1 cellular context compared by ENCODE assay signal in the genomic region with DNA sequence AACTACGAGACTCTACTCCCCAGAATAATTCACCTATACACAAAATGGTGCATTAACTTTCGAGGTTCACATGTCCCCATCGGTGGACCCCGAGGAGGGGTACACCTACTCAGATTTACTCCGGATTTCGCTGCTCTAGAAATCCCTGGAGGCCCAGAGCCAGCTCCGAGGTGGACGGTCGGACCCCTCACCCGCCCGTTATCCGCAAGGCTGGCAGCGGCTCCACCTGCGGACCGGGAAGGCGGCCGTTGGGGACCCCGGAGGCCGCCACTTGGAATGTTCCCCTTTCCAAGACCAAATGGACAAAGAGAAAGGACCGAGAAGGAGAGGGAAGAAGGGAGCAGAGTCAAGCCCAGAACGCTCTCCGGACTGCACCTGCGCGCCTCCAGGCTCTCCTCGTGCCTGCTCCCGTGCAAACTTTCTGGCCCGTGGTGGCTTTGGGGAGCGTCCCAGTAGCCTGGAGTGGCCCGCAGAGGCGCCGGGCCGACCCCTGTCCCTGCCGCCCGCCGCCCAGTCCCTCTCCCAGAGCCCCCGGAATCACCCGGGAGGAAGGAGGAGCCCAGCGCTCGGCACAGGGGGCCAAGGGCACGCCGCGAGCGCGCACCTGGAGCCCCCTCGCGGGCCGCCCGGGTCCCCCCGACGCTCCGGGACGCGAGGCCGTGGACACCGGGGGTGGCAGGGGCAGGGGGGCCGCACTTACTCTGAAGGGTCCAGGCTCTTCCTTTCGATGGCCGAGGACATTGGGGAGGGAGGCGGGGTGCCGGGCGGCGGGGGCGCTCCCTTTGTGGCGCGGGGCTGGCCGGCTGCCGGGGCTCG.
TF ChIP-seq lines count a peak whose summit lies in the region.

No MANE protein-coding gene starts in this region.

TF ChIP-seq in GM12878, 131 proteins besides CTCF, POLR2A, EP300 and RAD21:
- TF ChIP-seq BRCA1 (IDR thresholded peaks at IDR 0.05; ENCODE audit: low read depth, low read length) (no peak), PAX8 (IDR thresholded peaks at IDR 0.05) (no peak), TCF3 (IDR thresholded peaks at IDR 0.05; ENCODE audit: borderline replicate concordance, insufficient read depth, low read depth, low read length) (no peak), GATAD2B (conservative IDR thresholded peaks at IDR 0.05; ENCODE audit: low read depth) (no peak), MEF2A (IDR thresholded peaks at IDR 0.05; ENCODE audit: insufficient read depth, low read depth, low read length) (no peak), NR2C2 (IDR thresholded peaks at IDR 0.05; ENCODE audit: borderline replicate concordance, control insufficient read depth, insufficient read length, low read depth) (no peak), RCOR1 (conservative IDR thresholded peaks at IDR 0.05; ENCODE audit: low read depth, low read length) (no peak), ETV6 (conservative IDR thresholded peaks at IDR 0.05 in 1 of 2, IDR thresholded peaks at IDR 0.05 in 1 of 2; ENCODE audit: borderline replicate concordance in 1 of 2, low read depth in 1 of 2) (no peak), IRF4 (IDR thresholded peaks at IDR 0.05; ENCODE audit: low read depth, low read length) (no peak), NFXL1 (IDR thresholded peaks at IDR 0.05; ENCODE audit: borderline replicate concordance) (no peak), SIX5 (IDR thresholded peaks at IDR 0.05; ENCODE audit: low read depth, low read length, severe bottlenecking) (no peak)
- TF ChIP-seq, protein P1, sequence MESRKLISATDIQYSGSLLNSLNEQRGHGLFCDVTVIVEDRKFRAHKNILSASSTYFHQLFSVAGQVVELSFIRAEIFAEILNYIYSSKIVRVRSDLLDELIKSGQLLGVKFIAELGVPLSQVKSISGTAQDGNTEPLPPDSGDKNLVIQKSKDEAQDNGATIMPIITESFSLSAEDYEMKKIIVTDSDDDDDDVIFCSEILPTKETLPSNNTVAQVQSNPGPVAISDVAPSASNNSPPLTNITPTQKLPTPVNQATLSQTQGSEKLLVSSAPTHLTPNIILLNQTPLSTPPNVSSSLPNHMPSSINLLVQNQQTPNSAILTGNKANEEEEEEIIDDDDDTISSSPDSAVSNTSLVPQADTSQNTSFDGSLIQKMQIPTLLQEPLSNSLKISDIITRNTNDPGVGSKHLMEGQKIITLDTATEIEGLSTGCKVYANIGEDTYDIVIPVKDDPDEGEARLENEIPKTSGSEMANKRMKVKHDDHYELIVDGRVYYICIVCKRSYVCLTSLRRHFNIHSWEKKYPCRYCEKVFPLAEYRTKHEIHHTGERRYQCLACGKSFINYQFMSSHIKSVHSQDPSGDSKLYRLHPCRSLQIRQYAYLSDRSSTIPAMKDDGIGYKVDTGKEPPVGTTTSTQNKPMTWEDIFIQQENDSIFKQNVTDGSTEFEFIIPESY (IDR thresholded peaks at IDR 0.05) = no peak
